Comparison of ENCODE assay signal across 1 cellular context in the genomic region with DNA sequence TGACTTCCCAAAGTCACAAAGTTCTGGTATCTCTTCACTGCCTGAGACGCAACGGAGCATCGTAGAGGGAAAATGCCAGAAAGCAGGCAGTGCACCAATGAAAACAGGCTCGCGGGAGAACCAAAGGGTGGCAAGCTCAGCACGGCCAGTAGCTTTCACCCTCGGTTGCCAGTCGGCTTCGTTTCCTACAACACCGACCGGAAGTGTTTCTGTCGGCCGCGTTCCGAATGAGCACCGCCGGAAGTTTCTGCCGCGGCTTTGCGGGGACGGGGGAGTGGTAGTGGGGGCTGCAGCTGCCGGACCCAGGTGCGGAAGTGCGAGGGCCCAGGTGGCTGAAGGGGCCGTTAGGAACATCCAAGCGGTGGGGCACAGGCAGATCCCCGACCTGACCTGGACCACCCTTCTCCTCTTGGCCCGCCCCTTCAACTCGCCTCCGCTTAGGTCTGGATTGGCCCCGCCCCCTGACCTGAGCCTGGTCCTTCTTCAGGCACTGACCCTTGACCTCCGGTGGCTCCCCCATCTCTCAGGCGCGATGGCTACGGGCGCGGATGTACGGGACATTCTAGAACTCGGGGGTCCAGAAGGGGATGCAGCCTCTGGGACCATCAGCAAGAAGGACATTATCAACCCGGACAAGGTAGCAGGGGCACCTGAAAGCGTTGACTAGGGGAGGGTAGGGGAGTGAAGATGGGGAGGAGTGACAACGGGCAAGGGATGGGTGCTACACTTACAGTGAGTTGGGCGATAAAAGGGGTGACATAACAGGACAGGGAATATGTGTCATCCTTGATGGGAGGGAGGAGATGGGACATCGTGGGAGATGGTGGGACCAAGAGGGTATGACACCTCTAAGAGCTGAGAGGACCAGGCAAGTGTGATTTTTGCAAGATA.
TF ChIP-seq lines count a peak whose summit lies in the region.

A gene with protein sequence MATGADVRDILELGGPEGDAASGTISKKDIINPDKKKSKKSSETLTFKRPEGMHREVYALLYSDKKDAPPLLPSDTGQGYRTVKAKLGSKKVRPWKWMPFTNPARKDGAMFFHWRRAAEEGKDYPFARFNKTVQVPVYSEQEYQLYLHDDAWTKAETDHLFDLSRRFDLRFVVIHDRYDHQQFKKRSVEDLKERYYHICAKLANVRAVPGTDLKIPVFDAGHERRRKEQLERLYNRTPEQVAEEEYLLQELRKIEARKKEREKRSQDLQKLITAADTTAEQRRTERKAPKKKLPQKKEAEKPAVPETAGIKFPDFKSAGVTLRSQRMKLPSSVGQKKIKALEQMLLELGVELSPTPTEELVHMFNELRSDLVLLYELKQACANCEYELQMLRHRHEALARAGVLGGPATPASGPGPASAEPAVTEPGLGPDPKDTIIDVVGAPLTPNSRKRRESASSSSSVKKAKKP (plus strand): TSS at position 250 of the 891 bp plus-strand sequence. CDS start 283 bp downstream, at position 533.

TF ChIP-seq in SK-N-SH treated with all-trans-retinoic acid at 6 μM for 48 hours, 23 proteins besides CTCF, POLR2A, EP300 and RAD21 (continued from another document):
- TF ChIP-seq, protein P1, sequence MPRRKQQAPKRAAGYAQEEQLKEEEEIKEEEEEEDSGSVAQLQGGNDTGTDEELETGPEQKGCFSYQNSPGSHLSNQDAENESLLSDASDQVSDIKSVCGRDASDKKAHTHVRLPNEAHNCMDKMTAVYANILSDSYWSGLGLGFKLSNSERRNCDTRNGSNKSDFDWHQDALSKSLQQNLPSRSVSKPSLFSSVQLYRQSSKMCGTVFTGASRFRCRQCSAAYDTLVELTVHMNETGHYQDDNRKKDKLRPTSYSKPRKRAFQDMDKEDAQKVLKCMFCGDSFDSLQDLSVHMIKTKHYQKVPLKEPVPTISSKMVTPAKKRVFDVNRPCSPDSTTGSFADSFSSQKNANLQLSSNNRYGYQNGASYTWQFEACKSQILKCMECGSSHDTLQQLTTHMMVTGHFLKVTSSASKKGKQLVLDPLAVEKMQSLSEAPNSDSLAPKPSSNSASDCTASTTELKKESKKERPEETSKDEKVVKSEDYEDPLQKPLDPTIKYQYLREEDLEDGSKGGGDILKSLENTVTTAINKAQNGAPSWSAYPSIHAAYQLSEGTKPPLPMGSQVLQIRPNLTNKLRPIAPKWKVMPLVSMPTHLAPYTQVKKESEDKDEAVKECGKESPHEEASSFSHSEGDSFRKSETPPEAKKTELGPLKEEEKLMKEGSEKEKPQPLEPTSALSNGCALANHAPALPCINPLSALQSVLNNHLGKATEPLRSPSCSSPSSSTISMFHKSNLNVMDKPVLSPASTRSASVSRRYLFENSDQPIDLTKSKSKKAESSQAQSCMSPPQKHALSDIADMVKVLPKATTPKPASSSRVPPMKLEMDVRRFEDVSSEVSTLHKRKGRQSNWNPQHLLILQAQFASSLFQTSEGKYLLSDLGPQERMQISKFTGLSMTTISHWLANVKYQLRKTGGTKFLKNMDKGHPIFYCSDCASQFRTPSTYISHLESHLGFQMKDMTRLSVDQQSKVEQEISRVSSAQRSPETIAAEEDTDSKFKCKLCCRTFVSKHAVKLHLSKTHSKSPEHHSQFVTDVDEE (CRISPR knock-in tag; IDR thresholded peaks at IDR 0.05): 0 out of 2 replicates have a peak, but pooled peaks have one; percentile 56
- TF ChIP-seq SNAI2 (CRISPR knock-in tag; IDR thresholded peaks at IDR 0.05): no peak; the same call in 1 of the 2 replicates
- no peak for TF ChIP-seq OSR1 (CRISPR knock-in tag; IDR thresholded peaks at IDR 0.05)
- TF ChIP-seq PPARA (CRISPR knock-in tag; IDR thresholded peaks at IDR 0.05; ENCODE audit: borderline replicate concordance): peak; percentile 75; the same call in 1 of the 2 replicates
- peak; percentile 67; the same call in 1 of the 2 replicates for TF ChIP-seq ZFP3 (CRISPR knock-in tag; IDR thresholded peaks at IDR 0.05)
- TF ChIP-seq, protein P2, sequence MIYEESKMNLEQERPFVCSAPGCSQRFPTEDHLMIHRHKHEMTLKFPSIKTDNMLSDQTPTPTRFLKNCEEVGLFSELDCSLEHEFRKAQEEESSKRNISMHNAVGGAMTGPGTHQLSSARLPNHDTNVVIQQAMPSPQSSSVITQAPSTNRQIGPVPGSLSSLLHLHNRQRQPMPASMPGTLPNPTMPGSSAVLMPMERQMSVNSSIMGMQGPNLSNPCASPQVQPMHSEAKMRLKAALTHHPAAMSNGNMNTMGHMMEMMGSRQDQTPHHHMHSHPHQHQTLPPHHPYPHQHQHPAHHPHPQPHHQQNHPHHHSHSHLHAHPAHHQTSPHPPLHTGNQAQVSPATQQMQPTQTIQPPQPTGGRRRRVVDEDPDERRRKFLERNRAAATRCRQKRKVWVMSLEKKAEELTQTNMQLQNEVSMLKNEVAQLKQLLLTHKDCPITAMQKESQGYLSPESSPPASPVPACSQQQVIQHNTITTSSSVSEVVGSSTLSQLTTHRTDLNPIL (CRISPR knock-in tag; IDR thresholded peaks at IDR 0.05; ENCODE audit: low read depth): no peak
